19 cellular contexts compared by ENCODE assay signal in the genomic region with DNA sequence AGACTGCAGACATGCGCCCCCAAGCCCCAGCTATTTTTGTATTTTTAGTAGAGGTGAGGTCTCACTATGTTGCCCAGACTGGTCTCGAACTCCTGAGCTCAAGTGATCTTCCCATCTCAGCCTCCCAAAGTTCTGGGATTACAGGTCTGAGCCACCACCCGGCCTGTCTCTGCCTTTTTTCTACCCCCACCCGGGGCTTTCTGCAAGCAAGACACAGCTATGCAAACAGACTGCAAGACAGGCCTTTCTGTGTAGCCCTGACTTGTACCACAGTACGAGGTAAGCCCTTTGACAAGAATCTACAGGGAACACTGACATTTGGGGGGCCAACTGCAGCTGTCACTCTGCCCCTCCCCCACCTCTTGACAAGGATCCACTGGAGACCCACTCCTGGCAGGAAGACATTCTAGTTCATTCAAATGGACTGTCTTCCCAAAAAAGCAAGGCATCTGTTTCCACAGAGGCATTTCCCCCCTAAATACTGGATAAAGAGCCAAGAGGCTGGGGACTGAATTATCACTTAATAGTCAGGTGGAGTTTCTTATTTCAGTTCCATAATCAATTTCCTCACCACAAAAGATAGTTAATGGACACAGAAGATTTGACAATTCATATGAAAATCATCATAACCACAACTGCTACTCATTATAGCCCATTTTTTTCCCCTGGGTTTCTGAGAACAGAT.
DNase-seq lines count a peak whose midpoint lies in the region; ATAC-seq and TF ChIP-seq lines count a peak whose summit lies in the region.
"Had no signal": no experiment of that assay in that cellular context is flagged by ENCODE, and none has a peak within 500 bp of the region (broad histone marks: within the 10 kb centered on the region; RNA-seq: fewer than 3 reads in every experiment).

No MANE protein-coding gene starts in this region.

- H3K79me2 ChIP-seq in KMS-11 (ENCODE audit: insufficient read depth, low read depth), result no peaks in the 10 kb centered on the region
- H3K79me2 ChIP-seq: parathyroid adenoma had no signal

- H3K4me1 ChIP-seq in KMS-11 (ENCODE audit: low read depth, poor library complexity, severe bottlenecking), result peaks cover 33% of the 10 kb centered on the region
- H3K4me1 ChIP-seq: parathyroid adenoma had no signal

- ATAC-seq in GM19395 (IDR thresholded peaks at IDR 0.05; ENCODE audit: unreplicated experiment), result peak; percentile 35
- ATAC-seq in memory B cell (ENCODE audit: low read depth), result peak; percentile 30
- no peak for ATAC-seq in T-helper 17 cell
- ATAC-seq in GM18868 (IDR thresholded peaks at IDR 0.05; ENCODE audit: unreplicated experiment), result no peak
- ATAC-seq in HG03571 (IDR thresholded peaks at IDR 0.05; ENCODE audit: unreplicated experiment), result no peak
- ATAC-seq: K562 had no signal

- no peaks in the 10 kb centered on the region for H3K36me3 ChIP-seq in KMS-11 (ENCODE audit: insufficient read depth)
- H3K36me3 ChIP-seq: SJCRH30 had no signal

- no peaks in the 10 kb centered on the region for H4K20me1 ChIP-seq in KMS-11 (ENCODE audit: insufficient read depth)

- TF ChIP-seq CTCF in GM12865 (IDR thresholded peaks at IDR 0.05; ENCODE audit: insufficient read depth, low read depth, low read length, missing control alignments), result no peak
- TF ChIP-seq CTCF in KMS-11 (conservative IDR thresholded peaks at IDR 0.05; ENCODE audit: low read depth, low read length), result no peak

- H3K27ac Mint-ChIP-seq in memory B cell, result no peak overlapping the region
- H3K27ac Mint-ChIP-seq in T-helper 17 cell, result no peak overlapping the region
- H3K27ac Mint-ChIP-seq: activated naive CD8-positive, alpha-beta T cell treated with anti-CD3 and anti-CD28 coated beads, Interleukin-2, amount 10 ng/mL, durations not matched to agents 7 days and 5 days had no signal

- DNase-seq in GM12865 (ENCODE audit: low read depth) (peak; percentile 61), memory B cell (ENCODE audit: low spot score in 2 of 2) (no peak), DMS79 (lab: John Stamatoyannopoulos, UW) (no peak), T-helper 17 cell (no peak)
- DNase-seq: activated CD4-positive, alpha-beta T cell treated with anti-CD3 and anti-CD28 coated beads for 4 hours; activated naive CD8-positive, alpha-beta T cell treated with anti-CD3 and anti-CD28 coated beads, Interleukin-2, amount 10 ng/mL, durations not matched to agents 7 days and 5 days; activated T-cell treated with anti-CD3 and anti-CD28 coated beads, Interleukin-2, amount 50 U/mL, for 1 hour; Calu3; dorsolateral prefrontal cortex; NCI-H2081; NCI-H510A treated with DMSO at 0.1 percent for 48 hours; stimulated activated CD4-positive, alpha-beta T cell treated with anti-CD3 and anti-CD28 coated beads, Interleukin-4, amount 100 ng/mL, for 4 hours had no signal

- H3K27ac ChIP-seq in KMS-11, result no peak overlapping the region
- H3K27ac ChIP-seq: dorsolateral prefrontal cortex, parathyroid adenoma, SJCRH30 had no signal

- H3K36me3 Mint-ChIP-seq in memory B cell, result no peaks in the 10 kb centered on the region
- H3K36me3 Mint-ChIP-seq in T-helper 17 cell (ENCODE audit: low read depth), result no peaks in the 10 kb centered on the region
- H3K36me3 Mint-ChIP-seq: activated naive CD8-positive, alpha-beta T cell treated with anti-CD3 and anti-CD28 coated beads, Interleukin-2, amount 10 ng/mL, durations not matched to agents 7 days and 5 days had no signal

- H3K27me3 ChIP-seq in KMS-11 (ENCODE audit: insufficient read depth, low read depth), result no peaks in the 10 kb centered on the region
- H3K27me3 ChIP-seq: dorsolateral prefrontal cortex, SJCRH30 had no signal

- no peak overlapping the region for H3K9ac ChIP-seq in KMS-11
- H3K9ac ChIP-seq: parathyroid adenoma had no signal

- no peak overlapping the region for H3K4me3 ChIP-seq in GM12865 (ENCODE audit: low read depth, low read length)
- no peak overlapping the region for H3K4me3 ChIP-seq in KMS-11 (IDR thresholded peaks at IDR 0.05; ENCODE audit: insufficient read depth, low read depth, low read length)
- H3K4me3 ChIP-seq: dorsolateral prefrontal cortex, K562, SJCRH30 had no signal

- H3K27me3 Mint-ChIP-seq in memory B cell, result peaks cover 1% of the 10 kb centered on the region
- peaks cover 6% of the 10 kb centered on the region for H3K27me3 Mint-ChIP-seq in T-helper 17 cell

- H3K4me1 Mint-ChIP-seq in memory B cell, result peaks cover 17% of the 10 kb centered on the region
- H3K4me1 Mint-ChIP-seq in T-helper 17 cell, result peaks cover 8% of the 10 kb centered on the region

- H3K4me3 Mint-ChIP-seq in memory B cell (no peak overlapping the region), T-helper 17 cell (no peak overlapping the region)
- H3K4me3 Mint-ChIP-seq: activated naive CD8-positive, alpha-beta T cell treated with anti-CD3 and anti-CD28 coated beads, Interleukin-2, amount 10 ng/mL, durations not matched to agents 7 days and 5 days had no signal

- no peaks in the 10 kb centered on the region for H3K9me3 Mint-ChIP-seq in memory B cell
- H3K9me3 Mint-ChIP-seq: activated naive CD8-positive, alpha-beta T cell treated with anti-CD3 and anti-CD28 coated beads, Interleukin-2, amount 10 ng/mL, durations not matched to agents 7 days and 5 days had no signal

- H3K4me2 ChIP-seq in KMS-11, result peak overlapping the region; percentile 34

- H3K9me3 ChIP-seq in T-helper 17 cell (ENCODE audit: control insufficient read depth, low read length, poor library complexity, severe bottlenecking), result no peaks in the 10 kb centered on the region
- H3K9me3 ChIP-seq: SJCRH30 had no signal

- no peak overlapping the region for H2AFZ ChIP-seq in KMS-11 (ENCODE audit: low read depth)
- H2AFZ ChIP-seq: parathyroid adenoma had no signal

Comparison
In these comparisons a context has a peak if more than half of its experiments do, and no peak if none do; other contexts are left out.
1. ATAC-seq: peak in GM19395 (single experiment) and memory B cell (single experiment); none in T-helper 17 cell (single experiment), GM18868 (single experiment) and HG03571 (single experiment).